Comparison of ENCODE assay signal across 11 cellular contexts in the genomic region with DNA sequence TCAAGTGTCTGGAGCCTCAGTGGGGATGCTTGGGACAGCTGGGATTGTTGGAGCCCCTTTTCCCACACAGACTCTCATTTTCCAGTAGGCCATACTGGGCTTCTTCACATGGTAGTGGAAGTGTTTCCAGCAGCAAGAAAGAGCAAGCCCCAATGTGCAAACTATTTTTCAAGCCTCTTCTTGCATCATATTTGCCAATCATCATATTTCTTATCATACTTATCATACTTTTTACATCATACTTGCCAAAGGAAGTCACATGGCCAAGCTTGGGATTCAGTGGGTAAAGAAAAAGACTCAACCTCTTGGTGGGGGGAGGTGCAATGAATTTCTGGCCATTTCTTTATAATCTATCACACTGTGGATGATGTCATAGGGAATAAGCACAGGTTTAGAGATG.
"Had no signal": no experiment of that assay in that cellular context is flagged by ENCODE, and none has a peak within 500 bp of the region (broad histone marks: within the 10 kb centered on the region; RNA-seq: fewer than 3 reads in every experiment).

No MANE protein-coding gene starts in this region.

- H3K4me1 ChIP-seq: esophagus squamous epithelium, gastroesophageal sphincter had no signal

- H3K36me3 ChIP-seq: esophagus squamous epithelium, gastroesophageal sphincter had no signal

- DNase-seq: effector memory CD4-positive, alpha-beta T cell; esophagus squamous epithelium; glutamatergic neuron; islet precursor cell; mammary epithelial cell; natural killer cell; right cardiac atrium; stimulated activated CD4-positive, alpha-beta T cell treated with anti-CD3 and anti-CD28 coated beads, Interleukin-2, amount 100 ng/mL, for 48 hours; stimulated activated naive CD4-positive, alpha-beta T cell treated with Interleukin-2 at 50 U/mL for 16 hours had no signal

- H3K9me3 ChIP-seq: esophagus squamous epithelium, gastroesophageal sphincter had no signal

- H3K27ac ChIP-seq: esophagus squamous epithelium, gastroesophageal sphincter had no signal

- H3K4me3 ChIP-seq: esophagus squamous epithelium, gastroesophageal sphincter, smooth muscle cell had no signal

- H3K27me3 ChIP-seq: esophagus squamous epithelium, gastroesophageal sphincter had no signal
